ENCODE assay signal across 18 cellular contexts in the genomic region with DNA sequence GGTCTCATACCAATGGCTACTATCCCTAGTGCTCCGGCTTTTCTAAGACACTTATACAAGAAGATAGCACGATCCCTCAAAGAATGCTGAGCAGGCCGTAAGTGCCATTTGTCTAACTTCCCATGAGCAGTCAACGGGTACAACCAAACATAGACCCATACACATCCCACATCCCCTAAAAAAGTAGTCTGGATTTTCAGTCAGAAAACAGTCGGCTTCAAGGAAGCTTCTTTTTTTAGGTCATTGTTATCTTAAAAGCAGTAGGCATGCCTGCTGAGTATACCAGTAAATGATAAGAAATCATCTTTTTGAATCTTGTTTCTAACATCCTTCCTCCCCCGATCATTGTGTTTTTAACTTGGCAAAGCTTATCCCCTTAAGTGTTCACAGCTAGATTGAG.
"Had no signal": no experiment of that assay in that cellular context is flagged by ENCODE, and none has a peak within 500 bp of the region (broad histone marks: within the 10 kb centered on the region; RNA-seq: fewer than 3 reads in every experiment).

No MANE protein-coding gene starts in this region.

- H3K36me3 ChIP-seq: gastroesophageal sphincter, left lung, sigmoid colon, stomach, thoracic aorta had no signal

- H3K27me3 ChIP-seq: gastroesophageal sphincter, left lung, sigmoid colon, stomach had no signal

- H3K4me3 Mint-ChIP-seq: activated B cell treated with CpG ODN at 0.5 μM for 24 hours; effector memory CD8-positive, alpha-beta T cell; memory B cell; nephron had no signal

- H3K27ac Mint-ChIP-seq: activated B cell treated with CpG ODN at 0.5 μM for 24 hours, memory B cell, nephron had no signal

- H3K4me1 ChIP-seq: gastroesophageal sphincter, sigmoid colon had no signal

- H3K9me3 Mint-ChIP-seq: activated B cell treated with CpG ODN at 0.5 μM for 24 hours; effector memory CD8-positive, alpha-beta T cell; nephron had no signal

- H3K4me3 ChIP-seq: gastroesophageal sphincter, left lung, psoas muscle, sigmoid colon, stomach, thoracic aorta had no signal

- DNase-seq: activated B cell treated with CpG ODN at 0.5 μM for 24 hours; activated CD4-positive, alpha-beta T cell treated with anti-CD3 and anti-CD28 coated beads for 48 hours; activated CD8-positive, alpha-beta memory T cell treated with anti-CD3 and anti-CD28 coated beads, Interleukin-2, amount 50 U/mL, for 48 hours; activated naive CD4-positive, alpha-beta T cell; aorta; dermis blood vessel endothelial cell; effector memory CD8-positive, alpha-beta T cell; left lung; psoas muscle; sigmoid colon; stimulated activated CD4-positive, alpha-beta T cell treated with anti-CD3 and anti-CD28 coated beads, Interleukin-1b, Interleukin-23, amount 100 ng/mL, for 48 hours; stomach; T-helper 1 cell; T1000 had no signal

- H3K9me3 ChIP-seq: gastroesophageal sphincter, left lung, psoas muscle, sigmoid colon, stomach, thoracic aorta had no signal

- H3K27ac ChIP-seq: gastroesophageal sphincter, left lung, psoas muscle, sigmoid colon, stomach, thoracic aorta had no signal

- H3K27me3 Mint-ChIP-seq: activated B cell treated with CpG ODN at 0.5 μM for 24 hours; effector memory CD8-positive, alpha-beta T cell; memory B cell had no signal
